ENCODE assay signal across 8 cellular contexts in genomic region chr2:230932556-230933511, GRCh38. TPM values are rescaled to one million over a fixed set of nuclear protein-coding genes. Genes with fewer than 3 reads are reported as not detected.
DNase-seq lines count a peak whose midpoint lies in the region; ATAC-seq and TF ChIP-seq lines count a peak whose summit lies in the region.

No MANE protein-coding gene starts in this region.

- H3K4me1 ChIP-seq in heart right ventricle (peaks cover 5 to 22% (median 16%) of the 10 kb centered on the region in 9 donors), sigmoid colon (peaks cover 0 to 10% (median 0%) of the 10 kb centered on the region in 4 donors)

- WGBS in heart right ventricle, 2 donors, result 44 to 56% methylated on average over 22 of the region's 22 CpGs
- 76 to 85% methylated on average over 22 of the region's 22 CpGs for WGBS in sigmoid colon, 2 donors

- peaks cover 8% of the 10 kb centered on the region for H3K36me3 Mint-ChIP-seq in activated CD8-positive, alpha-beta T cell treated with anti-CD3 and anti-CD28 coated beads, Interleukin-2, amount 10 ng/mL, durations not matched to agents 7 days and 5 days (ENCODE audit: low read depth)

- peaks cover 3% of the 10 kb centered on the region for H3K27me3 Mint-ChIP-seq in activated CD8-positive, alpha-beta T cell treated with anti-CD3 and anti-CD28 coated beads, Interleukin-2, amount 10 ng/mL, durations not matched to agents 7 days and 5 days (ENCODE audit: low read depth)

- H3K4me3 Mint-ChIP-seq in activated CD8-positive, alpha-beta T cell treated with anti-CD3 and anti-CD28 coated beads, Interleukin-2, amount 10 ng/mL, durations not matched to agents 7 days and 5 days, result no peak overlapping the region

- peaks cover 33% of the 10 kb centered on the region for H3K4me1 Mint-ChIP-seq in activated CD8-positive, alpha-beta T cell treated with anti-CD3 and anti-CD28 coated beads, Interleukin-2, amount 10 ng/mL, durations not matched to agents 7 days and 5 days (ENCODE audit: low read depth)

- POLR2A ChIA-PET in activated CD8-positive, alpha-beta T cell treated with anti-CD3 and anti-CD28 coated beads, Interleukin-2, amount 10 ng/mL, durations not matched to agents 7 days and 5 days (lab: Charles Lee), result interaction anchor here (1.0 kb wide), 1 partner anchor 32 kb away, joined by 5 read pairs; no protein-coding TSS in a partner anchor

- H3K36me3 ChIP-seq in heart right ventricle (no peaks in the 10 kb centered on the region), sigmoid colon (no peaks in the 10 kb centered on the region)

- no peak for TF ChIP-seq EP300 in sigmoid colon (IDR thresholded peaks at IDR 0.05)

- H3K27me3 ChIP-seq in heart right ventricle (peaks cover 0 to 14% (median 0%) of the 10 kb centered on the region in 7 donors), sigmoid colon (peaks cover 0 to 7% (median 0%) of the 10 kb centered on the region in 3 donors)

- H3K9me3 ChIP-seq in heart right ventricle, result peaks cover 0 to 23% (median 9%) of the 10 kb centered on the region in 11 donors
- peaks cover 0 to 8% (median 2%) of the 10 kb centered on the region in 4 donors for H3K9me3 ChIP-seq in sigmoid colon

- no peak overlapping the region for H3K4me3 ChIP-seq in heart right ventricle
- no peak overlapping the region for H3K4me3 ChIP-seq in sigmoid colon

- ATAC-seq in activated CD8-positive, alpha-beta T cell treated with anti-CD3 and anti-CD28 coated beads, Interleukin-2, amount 10 ng/mL, durations not matched to agents 7 days and 5 days, result no peak
- ATAC-seq in heart right ventricle (peak; percentile 80 to 96 (median 94)), HG02571 (IDR thresholded peaks at IDR 0.05; ENCODE audit: unreplicated experiment) (no peak)

- CTCF ChIA-PET in activated CD8-positive, alpha-beta T cell treated with anti-CD3 and anti-CD28 coated beads, Interleukin-2, amount 10 ng/mL, durations not matched to agents 7 days and 5 days (lab: Charles Lee), result interaction anchor here (16.6 kb wide), 1 partner anchor 52 kb away, joined by 285 read pairs; no protein-coding TSS in a partner anchor

- no peak for TF ChIP-seq POLR2A in sigmoid colon (IDR thresholded peaks at IDR 0.05)

- peak overlapping the region in 9 of 10 donors; percentile 6 to 67 (median 31) for H3K27ac ChIP-seq in heart right ventricle
- peak overlapping the region in 1 of 4 donors; percentile 20 for H3K27ac ChIP-seq in sigmoid colon

- peak overlapping the region; percentile 33 for H3K27ac Mint-ChIP-seq in activated CD8-positive, alpha-beta T cell treated with anti-CD3 and anti-CD28 coated beads, Interleukin-2, amount 10 ng/mL, durations not matched to agents 7 days and 5 days

- intact Hi-C loops in heart right ventricle (cut with DNase I) (no loop called here), sigmoid colon (cut with DNase I) (no loop called here)

- DNase-seq in GM03348 (ENCODE audit: low spot score), result peak; percentile 69
- no peak for DNase-seq in activated CD8-positive, alpha-beta T cell treated with anti-CD3 and anti-CD28 coated beads, Interleukin-2, amount 10 ng/mL, durations not matched to agents 7 days and 5 days
- DNase-seq in heart right ventricle, result peak; percentile 53 to 67
- DNase-seq in sigmoid colon, result peak; percentile 86
- DNase-seq in iPS-NIHi11 (ENCODE audit: low spot score), result no peak
- no peak for DNase-seq in activated CD4-positive, alpha-beta T cell treated with anti-CD3 and anti-CD28 coated beads, Interleukin-2, amount 50 U/mL, for 1 hour
- DNase-seq in ecto neural progenitor cell (ENCODE audit: low spot score), result no peak

- H3K9me3 Mint-ChIP-seq in activated CD8-positive, alpha-beta T cell treated with anti-CD3 and anti-CD28 coated beads, Interleukin-2, amount 10 ng/mL, durations not matched to agents 7 days and 5 days (ENCODE audit: insufficient read depth), result peaks cover 19% of the 10 kb centered on the region

- TF ChIP-seq CTCF in heart right ventricle (IDR thresholded peaks at IDR 0.05) (no peak), sigmoid colon (IDR thresholded peaks at IDR 0.05) (no peak)

RNA-seq across cellular contexts. Expression of gene GPR55, which starts 7.8 kb away (rescaled TPM):
- total RNA-seq in activated CD8-positive, alpha-beta T cell treated with anti-CD3 and anti-CD28 coated beads, Interleukin-2, amount 10 ng/mL, durations not matched to agents 7 days and 5 days, result 10 to 100 TPM; 12.3 to 12.5 TPM
- total RNA-seq in heart right ventricle, result under 1 TPM in 1 of 10 donors, not detected in 9; 0.42 TPM
- polyA plus RNA-seq in heart right ventricle, result under 1 TPM in 1 of 2 donors, not detected in 1; 0.01 TPM
- not detected for total RNA-seq in sigmoid colon
- 1 to 10 TPM in 1 of 3 donors, under 1 TPM in 1, not detected in 1; 0.23 to 1.4 TPM for polyA plus RNA-seq in sigmoid colon

Comparison
In these comparisons a context has a peak if more than half of its experiments do, and no peak if none do; other contexts are left out.
1. DNase-seq: peak in GM03348 (single experiment), heart right ventricle (2 of 2) and sigmoid colon (single experiment); none in activated CD8-positive, alpha-beta T cell treated with anti-CD3 and anti-CD28 coated beads, Interleukin-2, amount 10 ng/mL, durations not matched to agents 7 days and 5 days (single experiment), iPS-NIHi11 (single experiment), activated CD4-positive, alpha-beta T cell treated with anti-CD3 and anti-CD28 coated beads, Interleukin-2, amount 50 U/mL, for 1 hour (single experiment) and ecto neural progenitor cell (single experiment).
2. ATAC-seq: peak in heart right ventricle (8 of 8); none in activated CD8-positive, alpha-beta T cell treated with anti-CD3 and anti-CD28 coated beads, Interleukin-2, amount 10 ng/mL, durations not matched to agents 7 days and 5 days (single experiment) and HG02571 (single experiment).
3. RNA of gene GPR55, which starts 7.8 kb away (total RNA-seq): 12.3 to 12.5 TPM in activated CD8-positive, alpha-beta T cell treated with anti-CD3 and anti-CD28 coated beads, Interleukin-2, amount 10 ng/mL, durations not matched to agents 7 days and 5 days; 0.42 TPM in heart right ventricle and not detected in sigmoid colon; every median in the first group is over 4 times any median in the second.